ENCODE assay signal across 14 cellular contexts in genomic region chr2:95269745-95270144, GRCh38. TPM values are rescaled to one million over a fixed set of nuclear protein-coding genes. Genes with fewer than 3 reads are reported as not detected.
DNase-seq lines count a peak whose midpoint lies in the region; ATAC-seq and TF ChIP-seq lines count a peak whose summit lies in the region.
"Not testable (repeated sequence)": the region's sequence is repeated elsewhere in the genome, so short reads cannot be mapped to it uniquely, and the experiment has no call there.
"Had no signal": no experiment of that assay in that cellular context is flagged by ENCODE, and none has a peak within 500 bp of the region (broad histone marks: within the 10 kb centered on the region; RNA-seq: fewer than 3 reads in every experiment).

No MANE protein-coding gene starts in this region.

- not testable (repeated sequence) for H3K4me3 ChIP-seq in esophagus muscularis mucosa, left lung, lower lobe of right lung, stomach, testis

- TF ChIP-seq CTCF in esophagus muscularis mucosa (IDR thresholded peaks at IDR 0.05); left lung (IDR thresholded peaks at IDR 0.05); lower lobe of right lung (IDR thresholded peaks at IDR 0.05); stomach (IDR thresholded peaks at IDR 0.05); testis (IDR thresholded peaks at IDR 0.05): not testable (repeated sequence)

- TF ChIP-seq POLR2A in esophagus muscularis mucosa (IDR thresholded peaks at IDR 0.05; ENCODE audit: low read depth); stomach (IDR thresholded peaks at IDR 0.05); testis (IDR thresholded peaks at IDR 0.05): not testable (repeated sequence)

- not testable (repeated sequence) for H3K4me1 ChIP-seq in esophagus muscularis mucosa, left lung, lower lobe of right lung, testis
- peaks cover 5 to 15% (median 8%) of the 10 kb centered on the region in 4 donors for H3K4me1 ChIP-seq in stomach

- WGBS in esophagus muscularis mucosa = 95% methylated on average over 5 of the region's 5 CpGs
- 85 to 97% (median 91%) methylated on average over 5 of the region's 5 CpGs for WGBS in stomach, 5 donors
- 93% methylated on average over 5 of the region's 5 CpGs for WGBS in testis, 2 donors

- not testable (repeated sequence) for H3K27ac ChIP-seq in esophagus muscularis mucosa (replicated peaks in 1 of 4); left lung; lower lobe of right lung; stomach; testis

- not testable (repeated sequence) for TF ChIP-seq EP300 in esophagus muscularis mucosa (IDR thresholded peaks at IDR 0.05); stomach (IDR thresholded peaks at IDR 0.05)

- not testable (repeated sequence) for H3K36me3 ChIP-seq in esophagus muscularis mucosa; left lung; lower lobe of right lung; stomach; testis (ENCODE audit: low read depth, missing control alignments)

- H3K9me3 Mint-ChIP-seq in activated T-cell treated with anti-CD3 and anti-CD28 coated beads, Interleukin-2, amount 50 U/mL, for 24 hours; activated naive CD4-positive, alpha-beta T cell treated with anti-CD3 and anti-CD28 coated beads, Interleukin-2, amount 10 ng/mL, durations not matched to agents 7 days and 5 days: not testable (repeated sequence)

- not testable (repeated sequence) for ATAC-seq in left lung, lower lobe of right lung

- not testable (repeated sequence) for H3K27ac Mint-ChIP-seq in activated T-cell treated with anti-CD3 and anti-CD28 coated beads, Interleukin-2, amount 50 U/mL, for 24 hours; activated naive CD4-positive, alpha-beta T cell treated with anti-CD3 and anti-CD28 coated beads, Interleukin-2, amount 10 ng/mL, durations not matched to agents 7 days and 5 days

- peak; percentile 2 for DNase-seq in activated T-cell treated with anti-CD3 and anti-CD28 coated beads, Interleukin-2, amount 50 U/mL, for 24 hours
- peak; percentile 3 for DNase-seq in activated naive CD4-positive, alpha-beta T cell treated with anti-CD3 and anti-CD28 coated beads, Interleukin-2, amount 10 ng/mL, durations not matched to agents 7 days and 5 days
- DNase-seq in esophagus muscularis mucosa (ENCODE audit: extremely low spot score) = peak; percentile 47
- DNase-seq in left lung = peak; percentile 13 to 35
- peak; percentile 10 for DNase-seq in lower lobe of right lung
- DNase-seq in mesenteric fat pad (ENCODE audit: low spot score) = peak; percentile 49
- DNase-seq in stomach = peak; percentile 4
- peak; percentile 5 for DNase-seq in testis

- intact Hi-C loops in esophagus muscularis mucosa (cut with DNase I); left lung (cut with DNase I); lower lobe of right lung (cut with DNase I); stomach (cut with DNase I; ENCODE audit: low total_unique reads); testis (cut with DNase I; ENCODE audit: low total_unique reads): not testable (repeated sequence)

- H3K27me3 Mint-ChIP-seq in activated T-cell treated with anti-CD3 and anti-CD28 coated beads, Interleukin-2, amount 50 U/mL, for 24 hours; activated naive CD4-positive, alpha-beta T cell treated with anti-CD3 and anti-CD28 coated beads, Interleukin-2, amount 10 ng/mL, durations not matched to agents 7 days and 5 days: not testable (repeated sequence)

- not testable (repeated sequence) for H3K9me3 ChIP-seq in esophagus muscularis mucosa, left lung, lower lobe of right lung, stomach, testis

- H3K36me3 Mint-ChIP-seq in activated T-cell treated with anti-CD3 and anti-CD28 coated beads, Interleukin-2, amount 50 U/mL, for 24 hours (ENCODE audit: low read depth); activated naive CD4-positive, alpha-beta T cell treated with anti-CD3 and anti-CD28 coated beads, Interleukin-2, amount 10 ng/mL, durations not matched to agents 7 days and 5 days: not testable (repeated sequence)

- not testable (repeated sequence) for H3K4me1 Mint-ChIP-seq in activated T-cell treated with anti-CD3 and anti-CD28 coated beads, Interleukin-2, amount 50 U/mL, for 24 hours (ENCODE audit: low read depth); activated naive CD4-positive, alpha-beta T cell treated with anti-CD3 and anti-CD28 coated beads, Interleukin-2, amount 10 ng/mL, durations not matched to agents 7 days and 5 days

- H3K4me3 Mint-ChIP-seq in activated T-cell treated with anti-CD3 and anti-CD28 coated beads, Interleukin-2, amount 50 U/mL, for 24 hours; activated naive CD4-positive, alpha-beta T cell treated with anti-CD3 and anti-CD28 coated beads, Interleukin-2, amount 10 ng/mL, durations not matched to agents 7 days and 5 days: not testable (repeated sequence)

- CTCF ChIA-PET in activated naive CD4-positive, alpha-beta T cell treated with anti-CD3 and anti-CD28 coated beads, Interleukin-2, amount 10 ng/mL, durations not matched to agents 7 days and 5 days (lab: Charles Lee) = not testable (repeated sequence)

- H3K27me3 ChIP-seq in esophagus muscularis mucosa; left lung; lower lobe of right lung (ENCODE audit: low read depth); stomach; testis: not testable (repeated sequence)

RNA-seq across cellular contexts. Expression of gene PROM2, which starts 4.5 kb away (rescaled TPM):
- total RNA-seq in esophagus muscularis mucosa (1 to 10 TPM in 3 of 4 donors, under 1 TPM in 1; 0.50 to 3.2 (median 2.1) TPM), left lung (10 to 100 TPM in 1 of 2 donors, 1 to 10 TPM in 1; 5.6 to 16.4 TPM), lower lobe of right lung (6.0 TPM), mesenteric fat pad (0.39 TPM), stomach (100 to 1,000 TPM in 1 of 5 donors, 10 to 100 TPM in 4; 18.4 to 370 (median 62.2) TPM), testis (1 to 10 TPM; 2.1 to 2.4 TPM)
- polyA plus RNA-seq in stomach (10 to 100 TPM in 2 of 3 donors, 1 to 10 TPM in 1; 6.0 to 22.3 (median 14.5) TPM), testis (ENCODE audit: insufficient read depth, low read depth, low replicate concordance) (1.3 TPM)
- total RNA-seq: GM12878 had no signal
- polyA plus RNA-seq: CD14-positive monocyte; CD4-positive, alpha-beta memory T cell; CD4-positive, CD25-positive, alpha-beta regulatory T cell; CD8-positive, alpha-beta memory T cell had no signal

RNA-seq across cellular contexts. Expression of gene KCNIP3, which starts 27.4 kb away (rescaled TPM):
- 10 to 100 TPM; 15.8 to 29.9 (median 23.0) TPM for total RNA-seq in esophagus muscularis mucosa
- total RNA-seq in left lung = 1 to 10 TPM; 3.2 to 4.5 TPM
- 2.6 TPM for total RNA-seq in lower lobe of right lung
- 3.8 TPM for total RNA-seq in mesenteric fat pad
- total RNA-seq in stomach = 1 to 10 TPM in 3 of 5 donors, not detected in 2; 1.3 to 2.4 (median 1.6) TPM
- 1 to 10 TPM; 3.1 to 4.4 (median 3.9) TPM for polyA plus RNA-seq in stomach
- total RNA-seq in testis = 10 to 100 TPM; 43.4 to 69.1 TPM
- 23.9 TPM for polyA plus RNA-seq in testis (ENCODE audit: insufficient read depth, low read depth, low replicate concordance)
- total RNA-seq: CD4-positive, alpha-beta memory T cell; CD4-positive, CD25-positive, alpha-beta regulatory T cell; CD8-positive, alpha-beta memory T cell; G401; GM12878 had no signal
- polyA plus RNA-seq: CD14-positive monocyte; CD4-positive, alpha-beta memory T cell; CD4-positive, CD25-positive, alpha-beta regulatory T cell; CD8-positive, alpha-beta memory T cell; GM12878 had no signal
